ENCODE assay signal across 14 cellular contexts in the genomic region with DNA sequence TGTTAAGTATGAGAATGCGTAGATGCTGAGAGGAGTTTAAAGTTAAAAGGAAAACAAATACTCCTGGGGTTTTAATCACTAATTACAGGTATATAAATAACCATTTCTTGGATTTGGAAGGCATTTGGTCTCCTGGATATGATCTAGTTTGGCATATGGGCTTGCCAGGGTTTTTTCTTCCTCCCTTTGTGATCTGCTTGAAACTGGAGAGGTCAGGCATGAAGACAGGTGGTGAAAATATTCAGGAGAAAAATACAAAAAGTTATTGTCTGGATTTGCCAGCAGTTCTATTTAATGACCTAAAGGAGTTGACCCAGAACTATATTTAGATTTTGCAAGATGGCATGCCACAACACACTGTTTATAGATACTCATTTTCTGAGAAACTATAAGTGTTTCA.
"Had no signal": no experiment of that assay in that cellular context is flagged by ENCODE, and none has a peak within 500 bp of the region (broad histone marks: within the 10 kb centered on the region; RNA-seq: fewer than 3 reads in every experiment).

No MANE protein-coding gene starts in this region.

- FAIRE-seq: colon had no signal

- ATAC-seq: left cardiac atrium; naive thymus-derived CD8-positive, alpha-beta T cell; psoas muscle; right cardiac atrium had no signal

- H3K4me3 Mint-ChIP-seq: activated B cell treated with CpG ODN at 0.5 μM for 24 hours; activated CD4-positive, alpha-beta memory T cell treated with anti-CD3 and anti-CD28 coated beads for 36 hours; activated naive CD8-positive, alpha-beta T cell; naive thymus-derived CD8-positive, alpha-beta T cell had no signal

- H3K9me3 Mint-ChIP-seq: activated B cell treated with CpG ODN at 0.5 μM for 24 hours; activated CD4-positive, alpha-beta memory T cell treated with anti-CD3 and anti-CD28 coated beads for 36 hours had no signal

- H3K36me3 Mint-ChIP-seq: activated CD4-positive, alpha-beta memory T cell treated with anti-CD3 and anti-CD28 coated beads for 36 hours; activated naive CD8-positive, alpha-beta T cell; naive thymus-derived CD8-positive, alpha-beta T cell had no signal

- H3K27me3 Mint-ChIP-seq: activated CD4-positive, alpha-beta memory T cell treated with anti-CD3 and anti-CD28 coated beads for 36 hours had no signal

- DNase-seq: activated B cell treated with CpG ODN at 0.5 μM for 24 hours; activated CD4-positive, alpha-beta memory T cell treated with anti-CD3 and anti-CD28 coated beads for 36 hours; activated CD4-positive, alpha-beta T cell treated with anti-CD3 and anti-CD28 coated beads for 4 hours; activated T-cell treated with anti-CD3 and anti-CD28 coated beads for 4 hours; left cardiac atrium; mesenchymal stem cell; naive thymus-derived CD8-positive, alpha-beta T cell; psoas muscle; right cardiac atrium; stimulated activated CD4-positive, alpha-beta T cell treated with anti-CD3 and anti-CD28 coated beads, Interleukin-4, amount 100 ng/mL, for 1 hour; stomach; upper lobe of left lung had no signal

- H3K27ac Mint-ChIP-seq: activated B cell treated with CpG ODN at 0.5 μM for 24 hours; activated CD4-positive, alpha-beta memory T cell treated with anti-CD3 and anti-CD28 coated beads for 36 hours; activated naive CD8-positive, alpha-beta T cell had no signal
